Comparison of ENCODE assay signal across 1 cellular context in the genomic region with DNA sequence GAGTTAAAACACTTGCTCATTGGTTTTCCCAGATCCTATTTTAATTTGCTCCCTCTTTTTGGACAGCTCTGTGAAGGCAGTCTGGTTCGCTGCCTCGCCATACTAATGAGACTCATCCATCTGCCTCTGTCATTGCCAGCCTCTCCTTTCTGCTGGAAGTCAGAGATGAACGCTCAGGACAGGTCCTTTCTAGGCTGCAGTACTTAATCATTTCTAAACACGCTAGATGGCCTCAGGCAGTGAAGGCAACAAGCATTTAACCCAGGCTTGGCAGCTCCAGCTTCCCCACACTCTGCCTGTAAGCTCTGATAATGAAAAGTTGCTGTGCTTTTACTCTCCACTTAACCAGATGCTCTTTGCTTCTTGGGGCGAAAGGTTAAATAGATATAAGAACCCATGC.
TF ChIP-seq lines count a peak whose summit lies in the region.

No MANE protein-coding gene starts in this region.

TF ChIP-seq in WTC11, 78 proteins besides CTCF, POLR2A, EP300 and RAD21 (continued from another document):
- TF ChIP-seq ZNF425 (CRISPR knock-in tag; conservative IDR thresholded peaks at IDR 0.05) (no peak), USF2 (CRISPR knock-in tag; IDR thresholded peaks at IDR 0.05) (no peak), NFE2L1 (CRISPR knock-in tag; IDR thresholded peaks at IDR 0.05) (no peak), ZNF281 (CRISPR knock-in tag; IDR thresholded peaks at IDR 0.05) (no peak), ZNF671 (CRISPR knock-in tag; IDR thresholded peaks at IDR 0.05) (no peak), CREB1 (CRISPR knock-in tag; IDR thresholded peaks at IDR 0.05) (no peak)
- TF ChIP-seq, protein P1, sequence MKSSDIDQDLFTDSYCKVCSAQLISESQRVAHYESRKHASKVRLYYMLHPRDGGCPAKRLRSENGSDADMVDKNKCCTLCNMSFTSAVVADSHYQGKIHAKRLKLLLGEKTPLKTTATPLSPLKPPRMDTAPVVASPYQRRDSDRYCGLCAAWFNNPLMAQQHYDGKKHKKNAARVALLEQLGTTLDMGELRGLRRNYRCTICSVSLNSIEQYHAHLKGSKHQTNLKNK (CRISPR knock-in tag; IDR thresholded peaks at IDR 0.05) = no peak
